ENCODE assay signal across 1 cellular context in the genomic region with DNA sequence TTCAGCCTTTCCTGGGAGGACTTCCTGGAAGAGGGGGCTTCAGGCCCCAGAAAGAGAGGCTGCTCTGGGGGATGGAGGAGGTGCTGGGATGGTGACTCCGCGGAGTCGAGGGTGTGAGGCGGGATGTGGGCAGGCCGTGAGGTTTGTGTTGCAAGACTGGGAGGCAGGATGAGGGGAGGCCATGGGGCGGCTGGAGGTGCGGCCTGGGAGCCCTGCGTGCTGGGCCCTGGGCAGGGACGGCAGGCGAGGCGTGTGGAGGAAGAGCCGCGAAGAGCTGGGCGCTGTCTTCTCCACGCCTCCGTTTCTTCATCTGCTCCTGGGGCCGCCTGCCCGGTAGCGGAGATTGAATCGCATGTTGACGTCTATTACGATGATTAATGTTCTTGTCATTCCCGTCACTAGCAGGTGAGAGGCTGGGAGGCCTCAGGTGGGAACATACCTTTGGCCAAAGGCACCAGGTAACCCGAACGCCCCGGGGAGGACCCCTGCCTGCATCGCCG.
A peak's percentile ranks its signal among the peaks of the same experiment; 100 is the strongest.
TF ChIP-seq lines count a peak whose summit lies in the region.

No MANE protein-coding gene starts in this region.

TF ChIP-seq in A549, 52 proteins besides CTCF, POLR2A, EP300 and RAD21 (continued from another document):
- no peak for TF ChIP-seq REST (IDR thresholded peaks at IDR 0.05)
- no peak for TF ChIP-seq NR3C1 (IDR thresholded peaks at IDR 0.05)
- no peak for TF ChIP-seq BHLHE40 (IDR thresholded peaks at IDR 0.05; ENCODE audit: low read depth, low read length)
- no peak for TF ChIP-seq ZC3H11A (IDR thresholded peaks at IDR 0.05)
- TF ChIP-seq, protein P1, sequence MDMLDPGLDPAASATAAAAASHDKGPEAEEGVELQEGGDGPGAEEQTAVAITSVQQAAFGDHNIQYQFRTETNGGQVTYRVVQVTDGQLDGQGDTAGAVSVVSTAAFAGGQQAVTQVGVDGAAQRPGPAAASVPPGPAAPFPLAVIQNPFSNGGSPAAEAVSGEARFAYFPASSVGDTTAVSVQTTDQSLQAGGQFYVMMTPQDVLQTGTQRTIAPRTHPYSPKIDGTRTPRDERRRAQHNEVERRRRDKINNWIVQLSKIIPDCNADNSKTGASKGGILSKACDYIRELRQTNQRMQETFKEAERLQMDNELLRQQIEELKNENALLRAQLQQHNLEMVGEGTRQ (IDR thresholded peaks at IDR 0.05), result no peak
- TF ChIP-seq TP53 (CRISPR knock-in tag; IDR thresholded peaks at IDR 0.05), result no peak
- no peak for TF ChIP-seq EHF (CRISPR knock-in tag; IDR thresholded peaks at IDR 0.05)
- TF ChIP-seq GATA3 (IDR thresholded peaks at IDR 0.05; ENCODE audit: borderline replicate concordance), result no peak
- no peak for TF ChIP-seq JUN (IDR thresholded peaks at IDR 0.05)
- TF ChIP-seq HOXB5 (CRISPR knock-in tag; IDR thresholded peaks at IDR 0.05), result peak; percentile 83; the same call in 1 of the 2 replicates
- TF ChIP-seq MYC (IDR thresholded peaks at IDR 0.05; ENCODE audit: borderline replicate concordance, low read length), result no peak
- no peak for TF ChIP-seq HMGXB4 (CRISPR knock-in tag; IDR thresholded peaks at IDR 0.05; ENCODE audit: borderline replicate concordance)
- no peak for TF ChIP-seq FOSL2 (IDR thresholded peaks at IDR 0.05)
- no peak for TF ChIP-seq FOSL2 (CRISPR knock-in tag; IDR thresholded peaks at IDR 0.05)
- no peak for TF ChIP-seq HOXA7 (CRISPR knock-in tag; IDR thresholded peaks at IDR 0.05)
- TF ChIP-seq RNF2 (IDR thresholded peaks at IDR 0.05; ENCODE audit: borderline replicate concordance, low read depth), result no peak
- TF ChIP-seq RCOR1 (IDR thresholded peaks at IDR 0.05; ENCODE audit: low read depth, low read length), result no peak
- TF ChIP-seq HDAC2 (IDR thresholded peaks at IDR 0.05), result no peak
- TF ChIP-seq KDM1A (IDR thresholded peaks at IDR 0.05; ENCODE audit: low read depth), result no peak
- no peak for TF ChIP-seq ESRRA (IDR thresholded peaks at IDR 0.05; ENCODE audit: borderline replicate concordance, low read length)
- no peak for TF ChIP-seq BCL3 (IDR thresholded peaks at IDR 0.05)
- TF ChIP-seq FOSB (CRISPR knock-in tag; IDR thresholded peaks at IDR 0.05), result no peak
- no peak for TF ChIP-seq TFCP2L1 (CRISPR knock-in tag; IDR thresholded peaks at IDR 0.05)
- peak in 1 of 2 experiments; percentile 55; a peak in 2 of 4 replicates for TF ChIP-seq CEBPB (IDR thresholded peaks at IDR 0.05)
- TF ChIP-seq ZSCAN20 (CRISPR knock-in tag; IDR thresholded peaks at IDR 0.05), result no peak
- no peak for TF ChIP-seq JUNB (IDR thresholded peaks at IDR 0.05)
- no peak for TF ChIP-seq KDM5A (IDR thresholded peaks at IDR 0.05)
- TF ChIP-seq SREBF2 (IDR thresholded peaks at IDR 0.05), result no peak
- no peak for TF ChIP-seq ATOH8 (CRISPR knock-in tag; IDR thresholded peaks at IDR 0.05; ENCODE audit: low read depth)
- peak; percentile 88 for TF ChIP-seq ZFP36 (IDR thresholded peaks at IDR 0.05; ENCODE audit: borderline replicate concordance, partially characterized antibody)
- TF ChIP-seq HES2 (IDR thresholded peaks at IDR 0.05), result no peak
- TF ChIP-seq PHF8 (IDR thresholded peaks at IDR 0.05; ENCODE audit: borderline replicate concordance, low read depth), result no peak
- TF ChIP-seq, protein P2, sequence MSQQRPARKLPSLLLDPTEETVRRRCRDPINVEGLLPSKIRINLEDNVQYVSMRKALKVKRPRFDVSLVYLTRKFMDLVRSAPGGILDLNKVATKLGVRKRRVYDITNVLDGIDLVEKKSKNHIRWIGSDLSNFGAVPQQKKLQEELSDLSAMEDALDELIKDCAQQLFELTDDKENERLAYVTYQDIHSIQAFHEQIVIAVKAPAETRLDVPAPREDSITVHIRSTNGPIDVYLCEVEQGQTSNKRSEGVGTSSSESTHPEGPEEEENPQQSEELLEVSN (IDR thresholded peaks at IDR 0.05; ENCODE audit: borderline replicate concordance, low read depth), result peak; percentile 75
